8 cellular contexts compared by ENCODE assay signal in genomic region chrX:134460861-134461218, GRCh38. TPM values are rescaled to one million over a fixed set of nuclear protein-coding genes. Genes with fewer than 3 reads are reported as not detected.
DNase-seq lines count a peak whose midpoint lies in the region; ATAC-seq and TF ChIP-seq lines count a peak whose summit lies in the region.

No MANE protein-coding gene starts in this region.

- TF ChIP-seq POLR2A in ovary (IDR thresholded peaks at IDR 0.05): no peak

- no peak for TF ChIP-seq CTCF in BE2C (IDR thresholded peaks at IDR 0.05; ENCODE audit: low read depth, low read length)
- TF ChIP-seq CTCF in epithelial cell of proximal tubule (conservative IDR thresholded peaks at IDR 0.05; ENCODE audit: low read depth, low read length): no peak
- TF ChIP-seq CTCF in ovary (IDR thresholded peaks at IDR 0.05): no peak

- TF ChIP-seq EP300 in ovary (IDR thresholded peaks at IDR 0.05): no peak

- intact Hi-C loops in ovary (cut with DNase I): no loop called here

- peak; percentile 5 for DNase-seq in BE2C
- DNase-seq in RPMI8226: peak; percentile 23
- DNase-seq in epithelial cell of proximal tubule (ENCODE audit: low read depth): no peak
- no peak for DNase-seq in ovary
- DNase-seq in NCI-H2081 treated with DMSO at 0.1 percent for 48 hours (lab: John Stamatoyannopoulos, UW): no peak

- H3K4me1 ChIP-seq in BE2C: no peaks in the 10 kb centered on the region
- H3K4me1 ChIP-seq in ovary (ENCODE audit: insufficient read depth): no peaks in the 10 kb centered on the region

- no peaks in the 10 kb centered on the region for H3K9me3 ChIP-seq in BE2C
- no peaks in the 10 kb centered on the region for H3K9me3 ChIP-seq in ovary

- H3K27ac ChIP-seq in ovary: no peak overlapping the region

- H3K4me3 ChIP-seq in BE2C (ENCODE audit: low read depth, low read length): peak overlapping the region; percentile 71
- peak overlapping the region; percentile 58 for H3K4me3 ChIP-seq in epithelial cell of proximal tubule (ENCODE audit: low read depth, low read length)
- H3K4me3 ChIP-seq in ovary: peak overlapping the region; percentile 44

- ATAC-seq in GM21423 (IDR thresholded peaks at IDR 0.05; ENCODE audit: unreplicated experiment) (peak; percentile 10), HG03135 (IDR thresholded peaks at IDR 0.05; ENCODE audit: unreplicated experiment) (no peak), GM18858 (IDR thresholded peaks at IDR 0.05; ENCODE audit: unreplicated experiment) (no peak)

- H3K27me3 ChIP-seq in BE2C (no peaks in the 10 kb centered on the region), ovary (no peaks in the 10 kb centered on the region)

- no peaks in the 10 kb centered on the region for H3K36me3 ChIP-seq in BE2C
- H3K36me3 ChIP-seq in ovary: no peaks in the 10 kb centered on the region

- WGBS in ovary, 3 donors: 38 to 44% (median 38%) methylated on average over 9 of the region's 9 CpGs

RNA-seq across cellular contexts. Expression of gene HPRT1, which starts 0.9 kb away (rescaled TPM):
- 36.2 TPM for polyA plus RNA-seq in BE2C (2012; ENCODE audit: insufficient read depth, insufficient read length, low read depth)
- total RNA-seq in epithelial cell of proximal tubule (14.8 and 22.1 TPM in 2 replicates), ovary (10 to 100 TPM; 13.4 to 37.5 (median 23.0) TPM)
- polyA plus RNA-seq in ovary: 10 to 100 TPM; 25.6 to 30.3 TPM

Comparison
In these comparisons a context has a peak if more than half of its experiments do, and no peak if none do; other contexts are left out.
1. DNase-seq: peak in BE2C (single experiment) and RPMI8226 (single experiment); none in epithelial cell of proximal tubule (single experiment), ovary (0 of 5) and NCI-H2081 treated with DMSO at 0.1 percent for 48 hours (single experiment).
2. Peak in every context shown above with its lines, with median percentiles within 50 percentile points of each other: H3K4me3 ChIP-seq.